In genomic region chr9:91758491-91758981, GRCh38 we compare ENCODE assay signal across 8 cellular contexts.
DNase-seq lines count a peak whose midpoint lies in the region; ATAC-seq, FAIRE-seq and TF ChIP-seq lines count a peak whose summit lies in the region.

No MANE protein-coding gene starts in this region.

- CTCF ChIA-PET in SK-N-SH (lab: Yijun Ruan, JAX): interaction anchor here (0.6 to 30.4 kb wide), 31 partner anchors 8 to 349 kb away, joined by 3 to 495 read pairs (median 4); partner anchors contain the start of gene ROR2
- CTCF ChIA-PET in endothelial cell of umbilical vein (lab: Charles Lee): interaction anchor here (0.7 to 1.8 kb wide), 8 partner anchors 13 to 843 kb away, joined by 3 to 11 read pairs (median 4); no protein-coding TSS in a partner anchor

- POLR2A ChIA-PET in SK-N-SH (lab: Yijun Ruan, JAX): interaction anchor here (0.6 to 1.1 kb wide), 2 partner anchors 190 to 250 kb away, joined by 3 read pairs; no protein-coding TSS in a partner anchor
- POLR2A ChIA-PET in endothelial cell of umbilical vein (lab: Charles Lee): no interaction called here

- H4K20me1 ChIP-seq in SK-N-SH (ENCODE audit: insufficient read depth) (no peaks in the 10 kb centered on the region), endothelial cell of umbilical vein (replicated peaks; ENCODE audit: control insufficient read depth, extremely low read depth, insufficient read depth, low read length) (no peaks in the 10 kb centered on the region)

- FAIRE-seq in endothelial cell of umbilical vein (lab: Jason Lieb, UNC): no peak

- H3K4me2 ChIP-seq in SK-N-SH (no peak overlapping the region), endothelial cell of umbilical vein (ENCODE audit: insufficient read depth, low read length) (no peak overlapping the region)

- no peak overlapping the region; a peak in 1 of 4 replicates for H3K27ac ChIP-seq in SK-N-SH (ENCODE audit: low read depth in 2 of 2, low read length in 1 of 2)
- no peak overlapping the region for H3K27ac ChIP-seq in endothelial cell of umbilical vein (ENCODE audit: insufficient read depth, low read depth, low read length)

- no peaks in the 10 kb centered on the region for H3K27me3 ChIP-seq in SK-N-SH (ENCODE audit: insufficient read depth)
- H3K27me3 ChIP-seq in endothelial cell of umbilical vein (ENCODE audit: control insufficient read depth in 2 of 2, insufficient read depth in 2 of 2, low read length in 2 of 2): no peaks in the 10 kb centered on the region

- H3K79me2 ChIP-seq in SK-N-SH (ENCODE audit: insufficient read depth): no peaks in the 10 kb centered on the region
- no peaks in the 10 kb centered on the region for H3K79me2 ChIP-seq in endothelial cell of umbilical vein (ENCODE audit: control insufficient read depth, insufficient read depth, low read length)

- no peaks in the 10 kb centered on the region for H3K9me2 ChIP-seq in SK-N-SH

- H2AFZ ChIP-seq in SK-N-SH (ENCODE audit: low read depth): no peak overlapping the region
- H2AFZ ChIP-seq in endothelial cell of umbilical vein (ENCODE audit: low read depth, low read length): no peak overlapping the region

- TF ChIP-seq RAD21 in SK-N-SH (IDR thresholded peaks at IDR 0.05; ENCODE audit: low read length): peak; percentile 68

- H3K4me1 ChIP-seq in SK-N-SH (ENCODE audit: control insufficient read depth in 1 of 2, insufficient read depth in 2 of 2, low read depth in 1 of 2, low read length in 1 of 2) (peaks cover 0 to 9% of the 10 kb centered on the region in 2 experiments; a peak in 1 of 4 replicates), endothelial cell of umbilical vein (ENCODE audit: control insufficient read depth, extremely low read depth, insufficient read depth, low read length) (no peaks in the 10 kb centered on the region)

- H3F3A ChIP-seq in SK-N-SH (replicated peaks; ENCODE audit: insufficient read depth): no peaks in the 10 kb centered on the region

- TF ChIP-seq EP300 in SK-N-SH (IDR thresholded peaks at IDR 0.05; ENCODE audit: borderline replicate concordance in 1 of 2, low read depth in 1 of 2, low read length in 1 of 2): no peak

- H3K4me3 ChIP-seq in SK-N-SH (ENCODE audit: low read depth in 2 of 2, low read length in 1 of 2): peak overlapping the region in 1 of 2 experiments; percentile 12; a peak in 1 of 4 replicates
- no peak overlapping the region for H3K4me3 ChIP-seq in endothelial cell of umbilical vein (replicated peaks in 1 of 3; ENCODE audit: insufficient read depth in 1 of 3, low read depth in 1 of 3, low read length in 3 of 3)
- no peak overlapping the region for H3K4me3 ChIP-seq in retinal pigment epithelial cell (ENCODE audit: low read length)

- dilution Hi-C loops in endothelial cell of umbilical vein (cut with MboI; ENCODE audit: extremely low pct_ligation_motif_present, low sequenced_read_pairs): no loop called here

- H3K9me3 ChIP-seq in SK-N-SH (no peaks in the 10 kb centered on the region), endothelial cell of umbilical vein (replicated peaks; ENCODE audit: control insufficient read depth, insufficient read depth, low read length) (no peaks in the 10 kb centered on the region)

- TF ChIP-seq CTCF in SK-N-SH (IDR thresholded peaks at IDR 0.05) (peak; percentile 58), endothelial cell of umbilical vein (IDR thresholded peaks at IDR 0.05; ENCODE audit: extremely low read depth in 1 of 2, insufficient read depth in 1 of 2, low read depth in 1 of 2, low read length in 2 of 2) (peak; percentile 61), retinal pigment epithelial cell (conservative IDR thresholded peaks at IDR 0.05; ENCODE audit: low read depth, low read length) (peak; percentile 89)

- intact Hi-C loops in endothelial cell of umbilical vein (cut with micrococcal nuclease): no loop called here

- H3K36me3 ChIP-seq in SK-N-SH (replicated peaks in 1 of 2; ENCODE audit: control insufficient read depth in 1 of 2, insufficient read depth in 2 of 2, low read length in 1 of 2): no peaks in the 10 kb centered on the region
- no peaks in the 10 kb centered on the region for H3K36me3 ChIP-seq in endothelial cell of umbilical vein (ENCODE audit: control insufficient read depth in 2 of 2, extremely low read depth in 1 of 2, insufficient read depth in 2 of 2, low read length in 2 of 2)

- peak; percentile 27 for DNase-seq in COR-L47 (lab: John Stamatoyannopoulos, UW)
- peak; percentile 73 for DNase-seq in SK-N-SH
- DNase-seq in endothelial cell of umbilical vein (ENCODE audit: low read depth, low spot score): peak; percentile 10
- no peak for DNase-seq in retinal pigment epithelial cell (ENCODE audit: low read depth)
- no peak for DNase-seq in hippocampal formation (lab: John Stamatoyannopoulos, UW)

- ATAC-seq in GM18873 (IDR thresholded peaks at IDR 0.05; ENCODE audit: low FRiP score, unreplicated experiment) (peak; percentile 57), HG03139 (IDR thresholded peaks at IDR 0.05; ENCODE audit: unreplicated experiment) (peak; percentile 68), HG02870 (IDR thresholded peaks at IDR 0.05; ENCODE audit: unreplicated experiment) (no peak)

- TF ChIP-seq POLR2A in endothelial cell of umbilical vein (IDR thresholded peaks at IDR 0.05; ENCODE audit: low read depth, low read length): no peak

- H3K9ac ChIP-seq in SK-N-SH: no peak overlapping the region
- no peak overlapping the region for H3K9ac ChIP-seq in endothelial cell of umbilical vein (replicated peaks; ENCODE audit: extremely low read depth, insufficient read depth, low read length)

- 66% methylated on average over 5 of the region's 5 CpGs for WGBS in SK-N-SH (ENCODE audit: low lambda C conversion rate)

- H3K9me1 ChIP-seq in endothelial cell of umbilical vein (replicated peaks; ENCODE audit: control insufficient read depth, extremely low read depth, insufficient read depth, low read length): no peaks in the 10 kb centered on the region

- BruUV-seq in endothelial cell of umbilical vein (replicated peaks; lab: Mats Ljungman, UMichigan): no TSS peak

TF ChIP-seq in SK-N-SH, 30 proteins besides CTCF, POLR2A, EP300 and RAD21:
- no peak for TF ChIP-seq TAF1 (IDR thresholded peaks at IDR 0.05; ENCODE audit: borderline replicate concordance, low read depth, low read length)
- TF ChIP-seq FOXJ3 (CRISPR knock-in tag; IDR thresholded peaks at IDR 0.05): no peak
- TF ChIP-seq SMC3 (IDR thresholded peaks at IDR 0.05; ENCODE audit: low read depth, low read length): peak; percentile 39; the same call in 1 of the 2 replicates

TF ChIP-seq in endothelial cell of umbilical vein, 7 proteins besides CTCF, POLR2A, EP300 and RAD21:
- TF ChIP-seq JUN (IDR thresholded peaks at IDR 0.05; ENCODE audit: borderline replicate concordance, insufficient read depth, insufficient read length, low read depth) (no peak), MYC (IDR thresholded peaks at IDR 0.05; ENCODE audit: low read depth, low read length) (no peak), POLR2AphosphoS5 (IDR thresholded peaks at IDR 0.05; ENCODE audit: insufficient read depth, low read depth, low read length) (no peak), FOS (IDR thresholded peaks at IDR 0.05; ENCODE audit: borderline replicate concordance, insufficient read depth, low read length) (no peak), EZH2 (IDR thresholded peaks at IDR 0.05; ENCODE audit: borderline replicate concordance, low read depth, low read length, severe bottlenecking) (no peak)

Comparison
In these comparisons a context has a peak if more than half of its experiments do, and no peak if none do; other contexts are left out.
1. DNase-seq: peak in COR-L47 (single experiment), SK-N-SH (single experiment) and endothelial cell of umbilical vein (single experiment); none in retinal pigment epithelial cell (single experiment) and hippocampal formation (0 of 2).
2. Peak in every context shown above with its lines, with median percentiles within 50 percentile points of each other: CTCF ChIP-seq.